14 cellular contexts compared by ENCODE assay signal in the genomic region with DNA sequence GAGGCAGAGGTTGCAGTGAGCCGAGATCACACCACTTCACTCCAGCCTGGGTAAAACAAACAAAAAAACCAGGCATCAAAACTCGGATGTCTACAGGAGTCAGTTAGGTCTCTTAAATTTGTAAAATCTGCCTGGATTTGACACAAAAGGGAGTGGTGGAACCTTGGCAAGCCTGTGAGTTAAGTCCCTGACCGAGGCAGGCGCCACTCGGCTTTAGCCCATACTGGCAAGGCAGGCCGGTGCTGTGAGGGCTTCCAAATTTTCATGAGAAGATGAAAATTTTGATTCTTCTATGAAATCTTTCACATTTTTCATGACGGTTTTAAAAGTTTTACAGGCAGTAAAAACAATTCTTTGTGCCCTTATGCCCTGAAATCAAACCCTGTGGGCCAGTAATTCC.
DNase-seq lines count a peak whose midpoint lies in the region; ATAC-seq and TF ChIP-seq lines count a peak whose summit lies in the region.
"Had no signal": no experiment of that assay in that cellular context is flagged by ENCODE, and none has a peak within 500 bp of the region (broad histone marks: within the 10 kb centered on the region; RNA-seq: fewer than 3 reads in every experiment).

No MANE protein-coding gene starts in this region.

- TF ChIP-seq POLR2A in gastrocnemius medialis (IDR thresholded peaks at IDR 0.05), result no peak

- H3K36me3 ChIP-seq in gastrocnemius medialis (no peaks in the 10 kb centered on the region), aorta (ENCODE audit: control insufficient read depth in 1 of 2, insufficient read depth in 2 of 2, low read length in 1 of 2) (no peaks in the 10 kb centered on the region)

- TF ChIP-seq CTCF in gastrocnemius medialis (IDR thresholded peaks at IDR 0.05 in 4 of 5, conservative IDR thresholded peaks at IDR 0.05 in 1 of 5), result no peak

- DNase-seq in Right ventricle myocardium inferior (ENCODE audit: missing footprints) (peak; percentile 72), cardiac septum (ENCODE audit: low spot score) (no peak), gastrocnemius medialis (peak in 1 of 2 donors; percentile 49), aorta (peak in 1 of 2 donors; percentile 76), NCI-H226 (no peak), SW480 (ENCODE audit: low spot score) (no peak)
- DNase-seq: 8988T, foreskin keratinocyte, IMR-90, MM.1S, NCI-H510A, nephron progenitor cell had no signal

- H3K27ac ChIP-seq in layer of hippocampus (ENCODE audit: low read depth, low read length) (peak overlapping the region; percentile 56), gastrocnemius medialis (peak overlapping the region; percentile 58 to 70 (median 64)), aorta (ENCODE audit: low read depth in 1 of 2, low read length in 2 of 2) (no peak overlapping the region)
- H3K27ac ChIP-seq: foreskin keratinocyte had no signal

- 28 to 34% methylated on average over 7 of the region's 7 CpGs for WGBS in aorta, 2 donors

- in situ Hi-C loops in gastrocnemius medialis (cut with MboI; ENCODE audit: low sequenced_read_pairs in 4 of 4), result no loop called here

- H3K4me1 ChIP-seq in gastrocnemius medialis (peaks cover 51 to 60% of the 10 kb centered on the region in 2 donors), aorta (ENCODE audit: control insufficient read depth in 1 of 2, insufficient read depth in 2 of 2, low read length in 2 of 2) (peaks cover 4 to 13% of the 10 kb centered on the region in 2 donors)

- H3K9me3 ChIP-seq in gastrocnemius medialis, result no peaks in the 10 kb centered on the region
- no peaks in the 10 kb centered on the region for H3K9me3 ChIP-seq in aorta (ENCODE audit: control insufficient read depth, low read length)

- intact Hi-C loops in Right ventricle myocardium inferior (cut with DNase I), result no loop called here
- intact Hi-C loops in cardiac septum (cut with DNase I), result no loop called here
- intact Hi-C loops in gastrocnemius medialis (cut with DNase I; ENCODE audit: low total_unique reads), result no loop called here
- intact Hi-C loops in aorta (cut with DNase I), result loop anchor here in 1 of 2 donors (5.0 kb wide), 1 partner anchor 42 kb away; no protein-coding TSS in a partner anchor

- no peak overlapping the region for H3K4me3 ChIP-seq in gastrocnemius medialis
- no peak overlapping the region for H3K4me3 ChIP-seq in aorta (ENCODE audit: low read length in 2 of 2)

- ATAC-seq in Right ventricle myocardium inferior (peak; percentile 62), gastrocnemius medialis (peak in 1 of 2 donors; percentile 18), aorta (ENCODE audit: low FRiP score) (peak; percentile 62), HG02981 (IDR thresholded peaks at IDR 0.05; ENCODE audit: unreplicated experiment) (no peak)
- ATAC-seq: foreskin keratinocyte had no signal

- no peaks in the 10 kb centered on the region for H3K27me3 ChIP-seq in layer of hippocampus (ENCODE audit: control insufficient read depth, insufficient read depth, low read length)
- H3K27me3 ChIP-seq in gastrocnemius medialis, result no peaks in the 10 kb centered on the region
- H3K27me3 ChIP-seq in aorta (ENCODE audit: control insufficient read depth in 1 of 2, insufficient read depth in 2 of 2, low read length in 1 of 2), result no peaks in the 10 kb centered on the region
- H3K27me3 ChIP-seq: foreskin keratinocyte had no signal

Comparison
In these comparisons a context has a peak if more than half of its experiments do, and no peak if none do; other contexts are left out.
1. H3K27ac ChIP-seq: peak in layer of hippocampus (single experiment) and gastrocnemius medialis (4 of 4); none in aorta (0 of 2).